Comparison of ENCODE assay signal across 1 cellular context in the genomic region with DNA sequence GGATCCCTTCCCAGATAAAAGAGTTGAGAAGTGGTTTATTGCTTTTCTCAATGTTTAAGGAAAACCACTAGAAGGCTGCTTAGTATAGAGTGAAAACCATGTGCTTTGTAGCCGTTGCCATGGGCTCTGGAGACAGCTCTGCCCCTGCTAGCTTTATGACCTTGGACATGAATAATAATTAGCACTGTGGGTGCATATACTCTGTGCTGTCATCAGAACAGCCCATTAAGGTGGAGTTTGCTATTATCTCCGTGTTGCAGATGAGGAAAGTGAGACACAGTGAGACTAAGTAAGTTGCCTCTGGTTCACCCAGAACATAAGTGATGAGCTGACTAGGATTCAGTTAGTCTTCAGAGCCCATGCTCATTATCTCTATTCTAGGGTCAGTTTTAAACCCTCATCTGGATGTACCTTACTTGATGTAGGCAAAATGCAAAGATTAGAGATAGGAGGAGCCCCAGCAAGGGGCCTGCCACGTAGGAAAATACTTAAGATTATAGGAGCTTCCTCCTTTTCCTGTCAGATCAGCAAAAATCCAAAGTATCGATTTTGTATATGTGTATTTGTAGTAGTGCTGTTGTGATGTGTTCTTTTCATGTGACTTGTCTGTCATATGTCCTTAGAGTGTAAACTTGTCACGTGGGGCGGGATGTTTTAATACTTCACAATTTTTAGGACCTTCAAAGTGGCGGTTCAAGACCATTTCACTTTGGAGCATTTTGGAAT.
A peak's percentile ranks its signal among the peaks of the same experiment; 100 is the strongest.
TF ChIP-seq lines count a peak whose summit lies in the region.

No MANE protein-coding gene starts in this region.

TF ChIP-seq in K562, 482 proteins besides CTCF, POLR2A, EP300 and RAD21 (continued from another document):
- TF ChIP-seq TEAD4 (IDR thresholded peaks at IDR 0.05; ENCODE audit: low read length) (peak; percentile 32; the same call in 1 of the 2 replicates), TEAD4 (CRISPR knock-in tag; IDR thresholded peaks at IDR 0.05; ENCODE audit: borderline replicate concordance) (no peak), ZNF444 (CRISPR knock-in tag; IDR thresholded peaks at IDR 0.05) (no peak), MAFG (tag; conservative IDR thresholded peaks at IDR 0.05) (peak; percentile 71), POLR2G (IDR thresholded peaks at IDR 0.05; ENCODE audit: low read depth, low read length) (no peak), GATA2 (CRISPR knock-in tag; IDR thresholded peaks at IDR 0.05) (0 out of 2 replicates have a peak, but pooled peaks have one; percentile 39)
- TF ChIP-seq, protein P1, sequence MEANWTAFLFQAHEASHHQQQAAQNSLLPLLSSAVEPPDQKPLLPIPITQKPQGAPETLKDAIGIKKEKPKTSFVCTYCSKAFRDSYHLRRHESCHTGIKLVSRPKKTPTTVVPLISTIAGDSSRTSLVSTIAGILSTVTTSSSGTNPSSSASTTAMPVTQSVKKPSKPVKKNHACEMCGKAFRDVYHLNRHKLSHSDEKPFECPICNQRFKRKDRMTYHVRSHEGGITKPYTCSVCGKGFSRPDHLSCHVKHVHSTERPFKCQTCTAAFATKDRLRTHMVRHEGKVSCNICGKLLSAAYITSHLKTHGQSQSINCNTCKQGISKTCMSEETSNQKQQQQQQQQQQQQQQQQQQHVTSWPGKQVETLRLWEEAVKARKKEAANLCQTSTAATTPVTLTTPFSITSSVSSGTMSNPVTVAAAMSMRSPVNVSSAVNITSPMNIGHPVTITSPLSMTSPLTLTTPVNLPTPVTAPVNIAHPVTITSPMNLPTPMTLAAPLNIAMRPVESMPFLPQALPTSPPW (CRISPR knock-in tag; IDR thresholded peaks at IDR 0.05): no peak
- TF ChIP-seq, protein P2, sequence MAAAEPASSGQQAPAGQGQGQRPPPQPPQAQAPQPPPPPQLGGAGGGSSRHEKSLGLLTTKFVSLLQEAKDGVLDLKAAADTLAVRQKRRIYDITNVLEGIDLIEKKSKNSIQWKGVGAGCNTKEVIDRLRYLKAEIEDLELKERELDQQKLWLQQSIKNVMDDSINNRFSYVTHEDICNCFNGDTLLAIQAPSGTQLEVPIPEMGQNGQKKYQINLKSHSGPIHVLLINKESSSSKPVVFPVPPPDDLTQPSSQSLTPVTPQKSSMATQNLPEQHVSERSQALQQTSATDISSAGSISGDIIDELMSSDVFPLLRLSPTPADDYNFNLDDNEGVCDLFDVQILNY (CRISPR knock-in tag; IDR thresholded peaks at IDR 0.05): no peak
- TF ChIP-seq, protein P3, sequence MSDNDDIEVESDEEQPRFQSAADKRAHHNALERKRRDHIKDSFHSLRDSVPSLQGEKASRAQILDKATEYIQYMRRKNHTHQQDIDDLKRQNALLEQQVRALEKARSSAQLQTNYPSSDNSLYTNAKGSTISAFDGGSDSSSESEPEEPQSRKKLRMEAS (CRISPR knock-in tag; IDR thresholded peaks at IDR 0.05): peak; percentile 55; the same call in 1 of the 2 replicates
